In genomic region chr3:149377408-149378111, GRCh38 we compare ENCODE assay signal across 8 cellular contexts. TPM values are rescaled to one million over a fixed set of nuclear protein-coding genes. Genes with fewer than 3 reads are reported as not detected.
A peak's percentile ranks its signal among the peaks of the same experiment; 100 is the strongest.
DNase-seq lines count a peak whose midpoint lies in the region; ATAC-seq and TF ChIP-seq lines count a peak whose summit lies in the region.

TM4SF1 (minus strand) TSS chr3:149377649; CDS start chr3:149377547, 102 bp downstream.

- DNase-seq in Caco-2 (peak; percentile 74 to 88), NCI-H460 (ENCODE audit: extremely low read depth, low read depth) (peak; percentile 97), mucosa of descending colon (peak; percentile 46 to 58 (median 51)), NCI-H1436 treated with DMSO at 0.1 percent for 48 hours (lab: John Stamatoyannopoulos, UW) (no peak), CD14-positive monocyte (ENCODE audit: low spot score) (no peak)
- DNase-seq in CD4-positive, alpha-beta T cell, result no peak

- intact Hi-C loops in Caco-2 (cut with micrococcal nuclease; ENCODE audit: unreplicated experiment) (loop anchor here (1.0 kb wide), 1 partner anchor 10 kb away; no protein-coding TSS in a partner anchor), mucosa of descending colon (cut with DNase I, micrococcal nuclease) (no loop called here), CD14-positive monocyte (cut with micrococcal nuclease) (loop anchor here in 1 of 2 donors (10.0 kb wide), 1 partner anchor 97 kb away; the partner anchor contains the start of gene TM4SF4)
- intact Hi-C loops in CD4-positive, alpha-beta T cell (cut with DNase I, micrococcal nuclease), result no loop called here

- H3K9me3 Mint-ChIP-seq in Caco-2 (ENCODE audit: unreplicated experiment) (no peaks in the 10 kb centered on the region), CD14-positive monocyte (peaks cover 0 to 9% (median 3%) of the 10 kb centered on the region in 7 donors)
- H3K9me3 Mint-ChIP-seq in CD4-positive, alpha-beta T cell, result no peaks in the 10 kb centered on the region

- peaks cover 2% of the 10 kb centered on the region; the same call in 1 of the 2 replicates for H3K36me3 ChIP-seq in Caco-2 (ENCODE audit: control insufficient read depth, insufficient read depth, low read length)
- H3K36me3 ChIP-seq in duodenal mucosa (ENCODE audit: control insufficient read depth in 1 of 2, insufficient read depth in 2 of 2, low read length in 2 of 2), result no peaks in the 10 kb centered on the region
- H3K36me3 ChIP-seq in mucosa of descending colon (ENCODE audit: low read depth), result no peaks in the 10 kb centered on the region

- POLR2A ChIA-PET in Caco-2 (lab: Charles Lee), result interaction anchor here (1.0 kb wide), 1 partner anchor 11 kb away, joined by 5 read pairs; no protein-coding TSS in a partner anchor
- POLR2A ChIA-PET in CD4-positive, alpha-beta T cell (lab: Charles Lee), result no interaction called here

- H3K27me3 Mint-ChIP-seq in Caco-2 (ENCODE audit: insufficient read depth, unreplicated experiment) (no peaks in the 10 kb centered on the region), CD14-positive monocyte (ENCODE audit: low read depth in 3 of 3) (peaks cover 0 to 8% (median 2%) of the 10 kb centered on the region in 3 donors)
- H3K27me3 Mint-ChIP-seq in CD4-positive, alpha-beta T cell, result peaks cover 10% of the 10 kb centered on the region

- no peaks in the 10 kb centered on the region for H3K9me3 ChIP-seq in Caco-2
- H3K9me3 ChIP-seq in duodenal mucosa (ENCODE audit: control insufficient read depth in 1 of 2, low read length in 2 of 2), result no peaks in the 10 kb centered on the region
- no peaks in the 10 kb centered on the region for H3K9me3 ChIP-seq in mucosa of descending colon
- H3K9me3 ChIP-seq in CD4-positive, alpha-beta T cell (ENCODE audit: control insufficient read depth, low read length), result no peaks in the 10 kb centered on the region

- H3K27ac Mint-ChIP-seq in Caco-2 (ENCODE audit: unreplicated experiment) (peak within 1 kb of the TSS; percentile 88), CD14-positive monocyte (peak within 1 kb of the TSS in 2 of 7 donors; percentile 37 to 80)
- H3K27ac Mint-ChIP-seq in CD4-positive, alpha-beta T cell, result no peak within 1 kb of the TSS

- no peaks in the 10 kb centered on the region for H3K27me3 ChIP-seq in Caco-2 (replicated peaks; ENCODE audit: control insufficient read depth, insufficient read depth, low read length)
- H3K27me3 ChIP-seq in duodenal mucosa (ENCODE audit: control insufficient read depth in 1 of 2, insufficient read depth in 2 of 2, low read length in 2 of 2), result no peaks in the 10 kb centered on the region
- H3K27me3 ChIP-seq in CD4-positive, alpha-beta T cell (ENCODE audit: control insufficient read depth, insufficient read depth, low read length), result peaks cover 4% of the 10 kb centered on the region

- peak within 1 kb of the TSS; percentile 88 for H3K4me3 Mint-ChIP-seq in Caco-2 (ENCODE audit: unreplicated experiment)
- no peak within 1 kb of the TSS for H3K4me3 Mint-ChIP-seq in CD4-positive, alpha-beta T cell
- H3K4me3 Mint-ChIP-seq in CD14-positive monocyte, result peak within 1 kb of the TSS in 1 of 2 donors; percentile 54

- H3K4me3 ChIP-seq in Caco-2 (ENCODE audit: low read depth, low read length) (peak within 1 kb of the TSS; percentile 61), duodenal mucosa (ENCODE audit: low read depth in 1 of 2, low read length in 2 of 2) (peak within 1 kb of the TSS; percentile 67 to 83), mucosa of descending colon (peak within 1 kb of the TSS; percentile 4)

- peak; percentile 84 for ATAC-seq in mucosa of descending colon
- ATAC-seq in CD4-positive, alpha-beta T cell (ENCODE audit: poor library complexity), result no peak
- no peak for ATAC-seq in GM18517 (IDR thresholded peaks at IDR 0.05; ENCODE audit: unreplicated experiment)

- H3K4me1 Mint-ChIP-seq in Caco-2 (ENCODE audit: low read depth, unreplicated experiment) (peaks cover 41% of the 10 kb centered on the region), CD14-positive monocyte (peaks cover 49% of the 10 kb centered on the region)
- no peaks in the 10 kb centered on the region for H3K4me1 Mint-ChIP-seq in CD4-positive, alpha-beta T cell (ENCODE audit: low read depth)

- peak within 1 kb of the TSS; percentile 71 for H3K27ac ChIP-seq in duodenal mucosa (ENCODE audit: low read depth, low read length)
- no peak within 1 kb of the TSS for H3K27ac ChIP-seq in CD4-positive, alpha-beta T cell (ENCODE audit: low read depth, low read length)

- peaks cover 66% of the 10 kb centered on the region for H3K36me3 Mint-ChIP-seq in Caco-2 (ENCODE audit: insufficient read depth, unreplicated experiment)
- H3K36me3 Mint-ChIP-seq in CD4-positive, alpha-beta T cell (ENCODE audit: low read depth), result no peaks in the 10 kb centered on the region
- H3K36me3 Mint-ChIP-seq in CD14-positive monocyte, result no peaks in the 10 kb centered on the region

- BruUV-seq in Caco-2 (replicated peaks; lab: Mats Ljungman, UMichigan), result TSS peak; percentile 97

- peak within 1 kb of the TSS; percentile 58 to 72 for H3K9ac ChIP-seq in duodenal mucosa (ENCODE audit: low read depth in 1 of 2, low read length in 2 of 2)

- TF ChIP-seq CTCF in Caco-2 (IDR thresholded peaks at IDR 0.05; ENCODE audit: insufficient read depth in 1 of 2, low read depth in 1 of 2, low read length in 1 of 2, severe bottlenecking in 1 of 2, unreplicated experiment in 1 of 2) (no peak), mucosa of descending colon (IDR thresholded peaks at IDR 0.05) (no peak), CD14-positive monocyte (IDR thresholded peaks at IDR 0.05) (no peak)
- TF ChIP-seq CTCF in CD4-positive, alpha-beta T cell (IDR thresholded peaks at IDR 0.05), result no peak

- H3K4me1 ChIP-seq in Caco-2, result peaks cover 55% of the 10 kb centered on the region
- H3K4me1 ChIP-seq in duodenal mucosa (ENCODE audit: control insufficient read depth in 1 of 2, insufficient read depth in 2 of 2, low read length in 2 of 2), result peaks cover 11 to 21% of the 10 kb centered on the region in 2 donors
- peaks cover 21% of the 10 kb centered on the region for H3K4me1 ChIP-seq in mucosa of descending colon (ENCODE audit: low read depth)

- CTCF ChIA-PET in Caco-2 (lab: Charles Lee), result no interaction called here
- CTCF ChIA-PET in CD4-positive, alpha-beta T cell (lab: Charles Lee), result no interaction called here

RNA-seq across cellular contexts. Expression of gene TM4SF1, which starts in this region (rescaled TPM):
- total RNA-seq in Caco-2 (2022) (49.2 and 78.3 TPM in 2 replicates), mucosa of descending colon (10 to 100 TPM; 22.7 to 87.8 (median 24.9) TPM)
- 898 and 928 TPM in 2 replicates for total RNA-seq in NCI-H460 (2014; rRNA removed; shearing (Covaris generic))
- 424 and 469 TPM in 2 replicates for polyA plus RNA-seq in NCI-H460 (2014; cell fraction: nucleus; rRNA removed)
- not detected for total RNA-seq in CD4-positive, alpha-beta T cell
- not detected for polyA plus RNA-seq in CD14-positive monocyte

Comparison
In these comparisons a context has a peak if more than half of its experiments do, and no peak if none do; other contexts are left out.
1. RNA of gene TM4SF1 (total RNA-seq): 898 to 928 TPM in NCI-H460, 49.2 to 78.3 TPM in Caco-2 and 22.7 to 87.8 TPM in mucosa of descending colon; not detected in CD4-positive, alpha-beta T cell; every median in the first group is over 10 times any median in the second.
2. RNA of gene TM4SF1 (total RNA-seq): 898 to 928 TPM in NCI-H460; 49.2 to 78.3 TPM in Caco-2 and 22.7 to 87.8 TPM in mucosa of descending colon; every median in the first group is over 10 times any median in the second.
3. DNase-seq: peak in Caco-2 (2 of 2), NCI-H460 (single experiment) and mucosa of descending colon (3 of 3); none in NCI-H1436 treated with DMSO at 0.1 percent for 48 hours (single experiment), CD4-positive, alpha-beta T cell (0 of 10) and CD14-positive monocyte (single experiment).
4. H3K4me3 ChIP-seq: peak in every context shown above with its lines; median percentile 75 in duodenal mucosa; 61 in Caco-2; 4 in mucosa of descending colon.